ENCODE assay signal across 8 cellular contexts in the genomic region with DNA sequence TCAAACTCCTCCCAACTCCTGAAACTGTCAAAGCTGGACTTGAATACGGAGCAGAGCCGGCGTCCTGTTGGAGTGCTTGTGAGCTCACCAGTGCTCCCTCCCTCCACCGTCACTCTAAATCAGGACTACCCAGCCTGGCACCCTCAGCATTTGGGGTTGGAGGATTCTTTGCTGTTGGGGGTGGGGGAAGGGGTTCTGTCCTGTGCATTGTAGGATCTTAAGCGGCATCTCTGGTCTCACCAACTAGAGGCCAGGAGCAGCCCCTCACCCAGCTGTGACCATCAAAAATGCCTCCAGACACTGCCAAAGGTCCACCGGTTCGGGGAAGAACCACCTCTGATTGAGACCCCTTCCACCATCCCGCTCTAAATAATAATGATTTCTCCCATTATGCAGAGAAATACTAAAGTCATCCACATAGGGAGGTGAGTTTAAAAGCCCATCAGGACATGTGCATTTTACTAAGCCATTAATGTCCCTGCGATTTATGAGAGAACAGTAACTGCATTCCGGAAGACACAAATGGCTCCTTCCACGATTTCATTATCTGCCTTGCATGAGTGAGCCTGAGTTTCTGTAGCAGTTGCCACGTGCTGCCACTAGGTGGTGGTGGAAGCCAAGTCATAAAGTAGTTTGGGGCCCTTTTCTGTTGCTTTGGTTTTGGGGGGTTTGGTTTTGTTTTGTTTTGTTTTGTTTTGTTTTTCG.
DNase-seq lines count a peak whose midpoint lies in the region; ATAC-seq and TF ChIP-seq lines count a peak whose summit lies in the region.

No MANE protein-coding gene starts in this region.

- H3F3A ChIP-seq in OCI-LY1 (ENCODE audit: insufficient read depth, low read length), result no peaks in the 10 kb centered on the region

- H2AFZ ChIP-seq in OCI-LY1 (ENCODE audit: low read length), result no peak overlapping the region

- TF ChIP-seq CTCF in AG09309 (IDR thresholded peaks at IDR 0.05; ENCODE audit: control insufficient read depth, insufficient read depth, low read depth, low read length, missing control alignments), result peak; percentile 91
- TF ChIP-seq CTCF in GM20000 (IDR thresholded peaks at IDR 0.05; ENCODE audit: extremely low read depth, missing control alignments), result peak; percentile 77
- TF ChIP-seq CTCF in OCI-LY1 (IDR thresholded peaks at IDR 0.05; ENCODE audit: low read length), result peak; percentile 87
- peak; percentile 37 for TF ChIP-seq CTCF in nephron progenitor cell (IDR thresholded peaks at IDR 0.05)

- H3K4me2 ChIP-seq in OCI-LY1 (ENCODE audit: low read length), result peak overlapping the region; percentile 7; the same call in 1 of the 2 replicates

- H3K27ac Mint-ChIP-seq in nephron progenitor cell, result no peak overlapping the region
- H3K27ac Mint-ChIP-seq in stimulated activated naive CD8-positive, alpha-beta T cell treated with anti-CD3 and anti-CD28 coated beads, Interleukin-15, amount 100 ng/mL, for 72 hours, result peak overlapping the region in 1 of 2 donors; percentile 88

- peak; percentile 84 for ATAC-seq in stimulated activated naive CD8-positive, alpha-beta T cell treated with anti-CD3 and anti-CD28 coated beads, Interleukin-15, amount 100 ng/mL, for 72 hours
- no peak for ATAC-seq in HG02571 (IDR thresholded peaks at IDR 0.05; ENCODE audit: unreplicated experiment)

- DNase-seq in AG09309 (ENCODE audit: low read depth), result peak; percentile 40
- DNase-seq in GM20000 (ENCODE audit: low spot score), result peak; percentile 76
- peak; percentile 33 for DNase-seq in activated T-cell treated with anti-CD3 and anti-CD28 coated beads for 48 hours (ENCODE audit: low read depth)
- DNase-seq in fibroblast of gingiva (ENCODE audit: low read depth), result peak; percentile 45
- DNase-seq in nephron progenitor cell, result peak; percentile 21
- peak; percentile 63 to 75 for DNase-seq in stimulated activated naive CD8-positive, alpha-beta T cell treated with anti-CD3 and anti-CD28 coated beads, Interleukin-15, amount 100 ng/mL, for 72 hours

- H3K4me1 ChIP-seq in OCI-LY1 (ENCODE audit: insufficient read depth, low read length, severe bottlenecking), result no peaks in the 10 kb centered on the region

- H3K4me1 Mint-ChIP-seq in nephron progenitor cell, result no peaks in the 10 kb centered on the region
- peaks cover 12% of the 10 kb centered on the region for H3K4me1 Mint-ChIP-seq in stimulated activated naive CD8-positive, alpha-beta T cell treated with anti-CD3 and anti-CD28 coated beads, Interleukin-15, amount 100 ng/mL, for 72 hours

- 0 out of 2 replicates have a peak, but pooled peaks cover 3% of the 10 kb centered on the region for H3K9me3 ChIP-seq in OCI-LY1 (ENCODE audit: low read length)

- H3K9me3 Mint-ChIP-seq in nephron progenitor cell, result peaks cover 82% of the 10 kb centered on the region
- H3K9me3 Mint-ChIP-seq in stimulated activated naive CD8-positive, alpha-beta T cell treated with anti-CD3 and anti-CD28 coated beads, Interleukin-15, amount 100 ng/mL, for 72 hours, result peaks cover 24 to 25% of the 10 kb centered on the region in 2 donors

- peaks cover 8% of the 10 kb centered on the region for H3K36me3 Mint-ChIP-seq in nephron progenitor cell (ENCODE audit: low read depth)

- H3K27ac ChIP-seq in OCI-LY1 (ENCODE audit: low read depth, low read length, poor library complexity, severe bottlenecking), result no peak overlapping the region

- no peaks in the 10 kb centered on the region for H4K20me1 ChIP-seq in OCI-LY1 (ENCODE audit: insufficient read depth, low read length)

- no peak overlapping the region for H3K9ac ChIP-seq in OCI-LY1 (ENCODE audit: low read length)

- no peaks in the 10 kb centered on the region for H3K27me3 ChIP-seq in OCI-LY1 (ENCODE audit: insufficient read depth, low read length)

- peaks cover 3% of the 10 kb centered on the region for H3K27me3 Mint-ChIP-seq in nephron progenitor cell (ENCODE audit: low read depth, poor library complexity)
- H3K27me3 Mint-ChIP-seq in stimulated activated naive CD8-positive, alpha-beta T cell treated with anti-CD3 and anti-CD28 coated beads, Interleukin-15, amount 100 ng/mL, for 72 hours, result peaks cover 25% of the 10 kb centered on the region

- H3K4me3 ChIP-seq in AG09309 (ENCODE audit: control insufficient read depth, low read depth, low read length) (peak overlapping the region; percentile 49), OCI-LY1 (ENCODE audit: low read depth, low read length, poor library complexity, severe bottlenecking) (no peak overlapping the region)

- no peaks in the 10 kb centered on the region for H3K9me2 ChIP-seq in OCI-LY1 (ENCODE audit: low read depth, low read length)

- H3K4me3 Mint-ChIP-seq in nephron progenitor cell, result no peak overlapping the region
- peak overlapping the region; percentile 76 to 81 for H3K4me3 Mint-ChIP-seq in stimulated activated naive CD8-positive, alpha-beta T cell treated with anti-CD3 and anti-CD28 coated beads, Interleukin-15, amount 100 ng/mL, for 72 hours

- no peaks in the 10 kb centered on the region for H3K79me2 ChIP-seq in OCI-LY1 (ENCODE audit: insufficient read depth, low read length)

- no peaks in the 10 kb centered on the region for H3K36me3 ChIP-seq in OCI-LY1 (ENCODE audit: insufficient read depth, low read length)

Comparison
In these comparisons a context has a peak if more than half of its experiments do, and no peak if none do; other contexts are left out.
1. DNase-seq: peak in every context shown above with its lines; median percentile 76 in GM20000; 69 in stimulated activated naive CD8-positive, alpha-beta T cell treated with anti-CD3 and anti-CD28 coated beads, Interleukin-15, amount 100 ng/mL, for 72 hours; 45 in fibroblast of gingiva; 40 in AG09309; 33 in activated T-cell treated with anti-CD3 and anti-CD28 coated beads for 48 hours; 21 in nephron progenitor cell.
2. CTCF ChIP-seq: peak in every context shown above with its lines; median percentile 91 in AG09309; 87 in OCI-LY1; 77 in GM20000; 37 in nephron progenitor cell.